In the genomic region with DNA sequence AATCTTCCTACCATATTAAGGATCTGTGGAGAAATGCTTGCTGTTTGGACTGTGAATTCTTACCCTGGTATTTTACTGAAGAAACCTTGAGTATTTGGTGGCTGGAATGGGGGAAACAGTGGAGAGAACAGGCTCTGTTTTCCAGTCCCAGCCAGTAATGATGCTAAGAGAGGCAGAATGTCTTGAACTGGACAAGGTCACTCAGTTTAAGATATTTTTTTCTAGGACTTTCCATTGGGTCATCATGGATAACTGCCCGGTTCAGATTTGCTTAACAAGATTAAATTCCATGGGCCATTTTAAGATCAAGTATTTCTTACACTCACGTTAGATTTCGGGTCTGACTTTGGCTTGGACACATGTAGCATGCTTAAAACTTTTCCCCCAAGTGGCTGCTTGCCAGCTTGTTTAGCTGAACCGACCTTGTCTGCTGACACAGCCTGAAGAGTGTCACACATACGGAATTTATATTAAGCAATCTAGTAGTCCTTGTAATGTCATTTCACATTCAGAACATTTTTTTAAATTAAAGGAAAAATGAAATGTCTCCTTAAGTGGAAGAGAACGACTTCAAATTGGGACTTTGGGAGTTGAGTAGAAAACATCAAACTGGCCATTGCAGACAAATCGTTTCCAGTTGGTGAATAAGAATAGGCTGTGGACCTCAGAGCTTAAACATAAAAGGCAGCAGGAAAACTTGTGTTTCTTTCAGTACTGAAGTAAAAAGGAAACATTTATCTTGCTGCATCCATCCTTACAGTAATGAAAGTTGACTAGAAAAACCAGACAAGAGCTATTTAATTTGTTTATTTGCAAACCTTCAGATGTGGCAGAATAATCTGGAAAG, we compare ENCODE assay signal across 13 cellular contexts. TPM values are rescaled to one million over a fixed set of nuclear protein-coding genes. Genes with fewer than 3 reads are reported as not detected.
DNase-seq lines count a peak whose midpoint lies in the region; ATAC-seq and TF ChIP-seq lines count a peak whose summit lies in the region.
"Had no signal": no experiment of that assay in that cellular context is flagged by ENCODE, and none has a peak within 500 bp of the region (broad histone marks: within the 10 kb centered on the region; RNA-seq: fewer than 3 reads in every experiment).

No MANE protein-coding gene starts in this region.

- DNase-seq in amniotic stem cell (lab: John Stamatoyannopoulos, UW) (peak; percentile 2), cardiac muscle cell (ENCODE audit: low read depth in 1 of 2, low spot score in 1 of 2) (peak; percentile 9 to 94), ovary (peak in 3 of 5 donors; percentile 35 to 71 (median 70)), epidermal melanocyte (ENCODE audit: insufficient read length, low spot score) (no peak)
- DNase-seq in activated CD4-positive, alpha-beta memory T cell treated with anti-CD3 and anti-CD28 coated beads for 36 hours, result no peak
- no peak for DNase-seq in stimulated activated CD4-positive, alpha-beta T cell treated with anti-CD3 and anti-CD28 coated beads, Interleukin-4, amount 100 ng/mL, for 24 hours
- DNase-seq: activated CD4-positive, alpha-beta T cell treated with anti-CD3 and anti-CD28 coated beads, Interleukin-2, amount 50 U/mL, for 48 hours; NCI-H69; stimulated activated CD4-positive, alpha-beta T cell treated with anti-CD3 and anti-CD28 coated beads, Interleukin-15, amount 100 ng/mL, for 24 hours; SW 1271 had no signal

- POLR2A ChIA-PET in activated CD4-positive, alpha-beta memory T cell treated with anti-CD3 and anti-CD28 coated beads for 36 hours (lab: Charles Lee), result no interaction called here

- H3K27me3 Mint-ChIP-seq in activated CD4-positive, alpha-beta memory T cell treated with anti-CD3 and anti-CD28 coated beads for 36 hours, result peaks cover 2% of the 10 kb centered on the region
- H3K27me3 Mint-ChIP-seq: stimulated activated naive CD8-positive, alpha-beta T cell treated with anti-CD3 and anti-CD28 coated beads, Interleukin-15, Interleukin-2, amounts not matched to agents 100 ng/mL and 50 ng/mL, for 24 hours had no signal

- H3K36me3 ChIP-seq in ACC112 (ENCODE audit: insufficient read depth, low read length) (peaks cover 4% of the 10 kb centered on the region; the same call in 1 of the 2 replicates), cardiac muscle cell (no peaks in the 10 kb centered on the region), ovary (no peaks in the 10 kb centered on the region)

- H3K4me3 ChIP-seq in ACC112 (ENCODE audit: low read depth, low read length), result peak overlapping the region; percentile 52
- no peak overlapping the region for H3K4me3 ChIP-seq in cardiac muscle cell
- H3K4me3 ChIP-seq in ovary, result no peak overlapping the region

- peaks cover 35% of the 10 kb centered on the region for H3K36me3 Mint-ChIP-seq in activated CD4-positive, alpha-beta memory T cell treated with anti-CD3 and anti-CD28 coated beads for 36 hours

- CTCF ChIA-PET in activated CD4-positive, alpha-beta memory T cell treated with anti-CD3 and anti-CD28 coated beads for 36 hours (lab: Charles Lee), result interaction anchor here (0.8 kb wide), 1 partner anchor 16 kb away, joined by 3 read pairs; no protein-coding TSS in a partner anchor

- H3K4me3 Mint-ChIP-seq in activated CD4-positive, alpha-beta memory T cell treated with anti-CD3 and anti-CD28 coated beads for 36 hours, result no peak overlapping the region
- H3K4me3 Mint-ChIP-seq: stimulated activated naive CD8-positive, alpha-beta T cell treated with anti-CD3 and anti-CD28 coated beads, Interleukin-15, Interleukin-2, amounts not matched to agents 100 ng/mL and 50 ng/mL, for 24 hours had no signal

- H3K9me3 ChIP-seq in cardiac muscle cell (ENCODE audit: low read depth) (no peaks in the 10 kb centered on the region), ovary (no peaks in the 10 kb centered on the region)

- no peak for TF ChIP-seq CTCF in cardiac muscle cell (IDR thresholded peaks at IDR 0.05; ENCODE audit: low read depth, low read length)
- no peak for TF ChIP-seq CTCF in ovary (IDR thresholded peaks at IDR 0.05)

- peaks cover 5% of the 10 kb centered on the region for H3K9me3 Mint-ChIP-seq in activated CD4-positive, alpha-beta memory T cell treated with anti-CD3 and anti-CD28 coated beads for 36 hours

- H3K4me1 ChIP-seq in ACC112 (ENCODE audit: control insufficient read depth, insufficient read depth, low read length, unreplicated experiment) (peaks cover 37% of the 10 kb centered on the region), cardiac muscle cell (ENCODE audit: low read depth) (no peaks in the 10 kb centered on the region), ovary (ENCODE audit: insufficient read depth) (peaks cover 3% of the 10 kb centered on the region)

- H3K27ac ChIP-seq in ACC112 (ENCODE audit: low read depth, low read length) (peak overlapping the region; percentile 82), cardiac muscle cell (no peak overlapping the region), ovary (no peak overlapping the region)

- peaks cover 44% of the 10 kb centered on the region for H3K4me1 Mint-ChIP-seq in activated CD4-positive, alpha-beta memory T cell treated with anti-CD3 and anti-CD28 coated beads for 36 hours (ENCODE audit: low read depth)

- H2AFZ ChIP-seq in ACC112 (ENCODE audit: low read length, unreplicated experiment), result peak overlapping the region; percentile 38

- intact Hi-C loops in ovary (cut with DNase I), result no loop called here
- intact Hi-C loops in activated CD4-positive, alpha-beta memory T cell treated with anti-CD3 and anti-CD28 coated beads for 36 hours (cut with micrococcal nuclease), result no loop called here

- H3K79me2 ChIP-seq in ACC112 (ENCODE audit: control insufficient read depth, insufficient read depth, low read length, unreplicated experiment), result no peaks in the 10 kb centered on the region

- no peak overlapping the region for H3K27ac Mint-ChIP-seq in activated CD4-positive, alpha-beta memory T cell treated with anti-CD3 and anti-CD28 coated beads for 36 hours
- H3K27ac Mint-ChIP-seq: stimulated activated naive CD8-positive, alpha-beta T cell treated with anti-CD3 and anti-CD28 coated beads, Interleukin-15, Interleukin-2, amounts not matched to agents 100 ng/mL and 50 ng/mL, for 24 hours had no signal

- TF ChIP-seq EP300 in ovary (IDR thresholded peaks at IDR 0.05), result peak; percentile 55

- 47 to 54% (median 51%) methylated on average over 7 of the region's 7 CpGs for WGBS in ovary, 3 donors

- ATAC-seq in HG02798 (IDR thresholded peaks at IDR 0.05; ENCODE audit: poor library complexity, unreplicated experiment), result no peak

- no peaks in the 10 kb centered on the region for H3K27me3 ChIP-seq in ACC112 (ENCODE audit: insufficient read depth, low read length)
- H3K27me3 ChIP-seq in cardiac muscle cell, result no peaks in the 10 kb centered on the region
- no peaks in the 10 kb centered on the region for H3K27me3 ChIP-seq in ovary

- TF ChIP-seq POLR2A in ovary (IDR thresholded peaks at IDR 0.05), result no peak

RNA-seq across cellular contexts. Expression of a gene that starts 28.9 kb away (rescaled TPM):
- total RNA-seq in cardiac muscle cell (1.2 and 2.6 TPM in 2 replicates), ovary (10 to 100 TPM in 4 of 7 donors, 1 to 10 TPM in 3; 3.2 to 14.7 (median 10.3) TPM)
- polyA plus RNA-seq in cardiac muscle cell (3.3 and 4.0 TPM in 2 replicates), ovary (1 to 10 TPM; 3.3 to 7.1 TPM)
- 1 to 10 TPM; 4.4 to 7.9 TPM for total RNA-seq in activated CD4-positive, alpha-beta memory T cell treated with anti-CD3 and anti-CD28 coated beads for 36 hours

Comparison
In these comparisons a context has a peak if more than half of its experiments do, and no peak if none do; other contexts are left out.
1. DNase-seq: peak in amniotic stem cell (single experiment), cardiac muscle cell (2 of 2) and ovary (3 of 5); none in activated CD4-positive, alpha-beta memory T cell treated with anti-CD3 and anti-CD28 coated beads for 36 hours (single experiment), epidermal melanocyte (single experiment) and stimulated activated CD4-positive, alpha-beta T cell treated with anti-CD3 and anti-CD28 coated beads, Interleukin-4, amount 100 ng/mL, for 24 hours (single experiment).